ENCODE assay signal across 8 cellular contexts in genomic region chr18:62486290-62486964, GRCh38. TPM values are rescaled to one million over a fixed set of nuclear protein-coding genes. Genes with fewer than 3 reads are reported as not detected.
DNase-seq lines count a peak whose midpoint lies in the region; ATAC-seq and TF ChIP-seq lines count a peak whose summit lies in the region.

No MANE protein-coding gene starts in this region.

- no peaks in the 10 kb centered on the region for H4K20me1 ChIP-seq in neural progenitor cell (ENCODE audit: low read depth)

- ATAC-seq in HG03469 (IDR thresholded peaks at IDR 0.05; ENCODE audit: unreplicated experiment) (peak; percentile 58), lung (ENCODE audit: insufficient read depth, low FRiP score) (peak; percentile 59)

- H3K9me3 ChIP-seq in lung (ENCODE audit: control insufficient read depth in 2 of 2, insufficient read depth in 1 of 2, low read length in 1 of 2) (peaks cover 0 to 2% of the 10 kb centered on the region in 2 donors), neural progenitor cell (ENCODE audit: low read depth) (no peaks in the 10 kb centered on the region), adrenal gland (replicated peaks in 1 of 3) (peaks cover 0 to 2% (median 0%) of the 10 kb centered on the region in 3 donors)

- TF ChIP-seq CTCF in VCaP (conservative IDR thresholded peaks at IDR 0.05) = no peak
- TF ChIP-seq CTCF in lung (IDR thresholded peaks at IDR 0.05; ENCODE audit: control extremely low read depth, extremely low read depth) = no peak
- TF ChIP-seq CTCF in neural progenitor cell (IDR thresholded peaks at IDR 0.05) = no peak
- no peak for TF ChIP-seq CTCF in adrenal gland (IDR thresholded peaks at IDR 0.05)

- H3K4me3 ChIP-seq in lung = no peak overlapping the region
- no peak overlapping the region for H3K4me3 ChIP-seq in neural progenitor cell
- H3K4me3 ChIP-seq in adrenal gland = no peak overlapping the region

- no peaks in the 10 kb centered on the region for H3K79me2 ChIP-seq in neural progenitor cell (ENCODE audit: low read depth)

- no peak overlapping the region for H2AFZ ChIP-seq in neural progenitor cell (replicated peaks)

- H3K27me3 Mint-ChIP-seq in neural progenitor cell (ENCODE audit: insufficient read depth, low read depth) = peaks cover 3% of the 10 kb centered on the region

- peak overlapping the region; percentile 68 for H3K27ac ChIP-seq in VCaP
- no peak overlapping the region for H3K27ac ChIP-seq in lung (ENCODE audit: low read depth in 1 of 2, low read length in 1 of 2)
- no peak overlapping the region for H3K27ac ChIP-seq in neural progenitor cell
- no peak overlapping the region for H3K27ac ChIP-seq in adrenal gland

- no peaks in the 10 kb centered on the region for H3K36me3 Mint-ChIP-seq in neural progenitor cell

- H3K4me2 ChIP-seq in neural progenitor cell = no peak overlapping the region

- 68 to 88% methylated on average over 4 of the region's 4 CpGs for WGBS in lung, 2 donors
- 67 to 72% (median 69%) methylated on average over 4 of the region's 4 CpGs for WGBS in adrenal gland, 4 donors

- H3K4me1 Mint-ChIP-seq in neural progenitor cell = peaks cover 4% of the 10 kb centered on the region

- no peaks in the 10 kb centered on the region for H3F3A ChIP-seq in neural progenitor cell (ENCODE audit: low read depth)

- peak; percentile 85 for DNase-seq in DMS79 treated with DMSO at 0.1 percent for 48 hours (lab: John Stamatoyannopoulos, UW)
- peak; percentile 45 for DNase-seq in lung (ENCODE audit: low spot score)
- DNase-seq in neural progenitor cell (ENCODE audit: low spot score) = no peak
- no peak for DNase-seq in adrenal gland
- DNase-seq in AG20443 (ENCODE audit: low spot score) = no peak
- no peak for DNase-seq in cerebellar cortex (ENCODE audit: low spot score)

- H3K4me3 Mint-ChIP-seq in neural progenitor cell = no peak overlapping the region

- H3K36me3 ChIP-seq in lung (ENCODE audit: control insufficient read depth in 2 of 2, insufficient read depth in 2 of 2, low read length in 2 of 2) (no peaks in the 10 kb centered on the region), neural progenitor cell (no peaks in the 10 kb centered on the region), adrenal gland (replicated peaks in 1 of 2) (no peaks in the 10 kb centered on the region)

- no peak for TF ChIP-seq POLR2A in adrenal gland (IDR thresholded peaks at IDR 0.05)

- H3K9ac ChIP-seq in neural progenitor cell = no peak overlapping the region

- no peaks in the 10 kb centered on the region for H3K27me3 ChIP-seq in lung (ENCODE audit: control insufficient read depth, insufficient read depth)
- no peaks in the 10 kb centered on the region for H3K27me3 ChIP-seq in neural progenitor cell
- H3K27me3 ChIP-seq in adrenal gland = no peaks in the 10 kb centered on the region

- H3K9me3 Mint-ChIP-seq in neural progenitor cell = peaks cover 9% of the 10 kb centered on the region

- H3K4me1 ChIP-seq in lung (ENCODE audit: control insufficient read depth in 2 of 2, insufficient read depth in 2 of 2, low read length in 2 of 2) = no peaks in the 10 kb centered on the region
- no peaks in the 10 kb centered on the region for H3K4me1 ChIP-seq in neural progenitor cell
- H3K4me1 ChIP-seq in adrenal gland (replicated peaks in 1 of 2) = no peaks in the 10 kb centered on the region

- H3K27ac Mint-ChIP-seq in neural progenitor cell = no peak overlapping the region

- intact Hi-C loops in adrenal gland (cut with DNase I) = no loop called here

RNA-seq across cellular contexts. Expression of gene ZCCHC2, which starts 36.4 kb away (rescaled TPM):
- total RNA-seq in lung (10 to 100 TPM; 25.5 to 33.9 TPM), neural progenitor cell (ENCODE audit: low replicate concordance) (5.5 and 8.9 TPM in 2 replicates), adrenal gland (10 to 100 TPM; 13.6 to 53.3 (median 20.4) TPM)
- polyA plus RNA-seq in lung (10 to 100 TPM in 1 of 2 donors, 1 to 10 TPM in 1; 9.3 to 11.7 TPM), adrenal gland (10 to 100 TPM in 1 of 3 donors, 1 to 10 TPM in 2; 4.7 to 12.5 (median 6.8) TPM)

Comparison
In these comparisons a context has a peak if more than half of its experiments do, and no peak if none do; other contexts are left out.
1. DNase-seq: peak in DMS79 treated with DMSO at 0.1 percent for 48 hours (single experiment) and lung (single experiment); none in neural progenitor cell (single experiment), adrenal gland (0 of 7), AG20443 (single experiment) and cerebellar cortex (single experiment).